ENCODE assay signal across 9 cellular contexts in genomic region chr4:14125375-14126129, GRCh38.
A peak's percentile ranks its signal among the peaks of the same experiment; 100 is the strongest.
DNase-seq lines count a peak whose midpoint lies in the region; ATAC-seq and TF ChIP-seq lines count a peak whose summit lies in the region.
"Had no signal": no experiment of that assay in that cellular context is flagged by ENCODE, and none has a peak within 500 bp of the region (broad histone marks: within the 10 kb centered on the region; RNA-seq: fewer than 3 reads in every experiment).

No MANE protein-coding gene starts in this region.

- peaks cover 20% of the 10 kb centered on the region for H3K27me3 Mint-ChIP-seq in chondrocyte (ENCODE audit: low read depth)

- no peak overlapping the region for H3K4me3 Mint-ChIP-seq in chondrocyte (ENCODE audit: unreplicated experiment)
- H3K4me3 Mint-ChIP-seq: neural crest cell had no signal

- no peak for TF ChIP-seq POLR2A in ovary (IDR thresholded peaks at IDR 0.05)

- H3K4me1 Mint-ChIP-seq in chondrocyte (ENCODE audit: low read depth): no peaks in the 10 kb centered on the region
- H3K4me1 Mint-ChIP-seq: neural crest cell had no signal

- WGBS in ovary, 3 donors: 20 to 43% (median 21%) methylated on average over 1 of the region's 1 CpG

- peak; percentile 5 for DNase-seq in iris pigment epithelial cell (ENCODE audit: low read depth)
- no peak for DNase-seq in NCI-H226
- no peak for DNase-seq in chondrocyte (ENCODE audit: low spot score)
- DNase-seq in ovary: no peak
- no peak for DNase-seq in ureter (ENCODE audit: low spot score)

- H3K27ac Mint-ChIP-seq in chondrocyte (ENCODE audit: unreplicated experiment): no peak overlapping the region

- H3K9me3 Mint-ChIP-seq in chondrocyte (ENCODE audit: low read depth): no peaks in the 10 kb centered on the region
- H3K9me3 Mint-ChIP-seq: neural crest cell had no signal

- no peak for TF ChIP-seq EP300 in ovary (IDR thresholded peaks at IDR 0.05)

- ATAC-seq in GM18858 (IDR thresholded peaks at IDR 0.05; ENCODE audit: unreplicated experiment): peak; percentile 97
- ATAC-seq in GM21737 (IDR thresholded peaks at IDR 0.05; ENCODE audit: unreplicated experiment): peak; percentile 82
- ATAC-seq in HG03469 (IDR thresholded peaks at IDR 0.05; ENCODE audit: unreplicated experiment): peak; percentile 97

- no peak overlapping the region for H3K27ac ChIP-seq in ovary

- no peaks in the 10 kb centered on the region for H3K36me3 ChIP-seq in ovary

- no peak overlapping the region for H3K4me3 ChIP-seq in ovary

- no peak for TF ChIP-seq CTCF in chondrocyte (IDR thresholded peaks at IDR 0.05)
- no peak for TF ChIP-seq CTCF in ovary (IDR thresholded peaks at IDR 0.05)

- no peaks in the 10 kb centered on the region for H3K9me3 ChIP-seq in ovary

- intact Hi-C loops in ovary (cut with DNase I): no loop called here

- no peaks in the 10 kb centered on the region for H3K4me1 ChIP-seq in ovary (ENCODE audit: insufficient read depth)

- no peaks in the 10 kb centered on the region for H3K27me3 ChIP-seq in ovary

- H3K36me3 Mint-ChIP-seq in chondrocyte (ENCODE audit: low read depth): no peaks in the 10 kb centered on the region
